Comparison of ENCODE assay signal across 8 cellular contexts in the genomic region with DNA sequence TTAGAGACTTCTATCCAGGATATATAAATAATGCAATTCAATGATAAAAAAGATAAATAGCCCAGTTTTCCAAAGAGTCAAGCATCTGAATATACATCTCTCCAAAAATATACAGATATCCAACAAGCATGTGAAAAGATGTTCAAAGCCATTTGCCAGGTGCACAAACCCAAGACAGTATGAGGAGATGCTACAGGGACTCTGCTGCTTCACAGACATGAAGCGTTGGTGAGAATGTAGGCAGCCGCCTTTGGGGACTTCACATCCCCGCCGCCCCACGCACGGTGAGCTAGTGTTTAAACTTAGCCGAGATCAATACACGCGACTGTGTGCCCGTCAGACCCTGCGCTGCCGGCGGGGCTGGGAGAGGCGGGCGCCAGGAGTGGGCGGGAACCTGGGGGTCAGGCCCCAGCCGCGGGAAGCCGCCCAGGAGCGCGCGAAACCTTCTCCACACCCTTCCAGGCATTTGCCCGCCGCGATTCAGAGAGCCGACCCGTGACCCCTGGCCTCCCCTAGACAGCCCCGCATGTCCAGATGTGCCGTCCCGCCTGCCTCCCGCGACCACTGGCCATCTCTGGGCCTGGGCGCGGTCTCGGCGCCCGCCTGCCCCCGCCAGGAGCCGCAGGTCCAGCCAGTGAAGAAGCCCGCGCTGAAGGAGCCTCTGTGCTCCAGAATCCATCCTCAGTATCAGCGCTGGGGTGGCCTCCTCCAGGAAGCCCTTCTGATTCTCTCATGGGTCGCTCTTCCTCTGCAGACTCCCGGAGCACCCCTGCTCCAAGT. TPM values are rescaled to one million over a fixed set of nuclear protein-coding genes. Genes with fewer than 3 reads are reported as not detected.
DNase-seq lines count a peak whose midpoint lies in the region; ATAC-seq and TF ChIP-seq lines count a peak whose summit lies in the region.

No MANE protein-coding gene starts in this region.

- H3K4me1 Mint-ChIP-seq in dendritic cell treated with granulocyte-macrophage colony-stimulating factor and Interleukin-4, amounts not matched to agents 40 ng/mL and 50 ng/mL, for 4 days (ENCODE audit: low read depth), result peaks cover 55% of the 10 kb centered on the region
- peaks cover 9 to 71% (median 22%) of the 10 kb centered on the region in 4 donors for H3K4me1 Mint-ChIP-seq in naive thymus-derived CD8-positive, alpha-beta T cell

- no peaks in the 10 kb centered on the region for H3K9me3 Mint-ChIP-seq in dendritic cell treated with granulocyte-macrophage colony-stimulating factor and Interleukin-4, amounts not matched to agents 40 ng/mL and 50 ng/mL, for 4 days
- H3K9me3 Mint-ChIP-seq in naive thymus-derived CD8-positive, alpha-beta T cell, result no peaks in the 10 kb centered on the region

- POLR2A ChIA-PET in naive thymus-derived CD8-positive, alpha-beta T cell (lab: Charles Lee), result no interaction called here

- H3K27ac Mint-ChIP-seq in dendritic cell treated with granulocyte-macrophage colony-stimulating factor and Interleukin-4, amounts not matched to agents 40 ng/mL and 50 ng/mL, for 4 days, result peak overlapping the region; percentile 77
- H3K27ac Mint-ChIP-seq in naive thymus-derived CD8-positive, alpha-beta T cell, result peak overlapping the region in 3 of 10 donors; percentile 40 to 76 (median 72)

- no peaks in the 10 kb centered on the region for H3K36me3 ChIP-seq in Peyer's patch

- no peak for TF ChIP-seq POLR2A in Peyer's patch (IDR thresholded peaks at IDR 0.05)

- no peaks in the 10 kb centered on the region for H3K27me3 ChIP-seq in Peyer's patch

- intact Hi-C loops in dendritic cell treated with granulocyte-macrophage colony-stimulating factor and Interleukin-4, amounts not matched to agents 40 ng/mL and 50 ng/mL, for 4 days (cut with micrococcal nuclease), result no loop called here

- no peaks in the 10 kb centered on the region for H3K9me3 ChIP-seq in Peyer's patch

- peak overlapping the region in 3 of 4 donors; percentile 58 to 91 (median 67) for H3K27ac ChIP-seq in Peyer's patch

- peak overlapping the region; percentile 87 for H3K4me3 Mint-ChIP-seq in dendritic cell treated with granulocyte-macrophage colony-stimulating factor and Interleukin-4, amounts not matched to agents 40 ng/mL and 50 ng/mL, for 4 days
- H3K4me3 Mint-ChIP-seq in naive thymus-derived CD8-positive, alpha-beta T cell, result peak overlapping the region; percentile 76 to 95 (median 88)

- peak; percentile 44 for DNase-seq in stimulated activated CD4-positive, alpha-beta T cell treated with anti-CD3 and anti-CD28 coated beads, Interleukin-15, amount 100 ng/mL, for 24 hours
- no peak for DNase-seq in stimulated activated CD4-positive, alpha-beta T cell treated with anti-CD3 and anti-CD28 coated beads, Interleukin-12 subunit alpha, Interleukin-12 subunit beta, amount 100 ng/mL, for 4 hours
- DNase-seq in Peyer's patch (peak; percentile 54 to 61 (median 61)), H4 (ENCODE audit: low spot score) (no peak), MV-4-11 (lab: John Stamatoyannopoulos, UW) (no peak)
- peak in 6 of 10 donors; percentile 10 to 37 (median 29) for DNase-seq in naive thymus-derived CD8-positive, alpha-beta T cell

- no peak for TF ChIP-seq CTCF in Peyer's patch (IDR thresholded peaks at IDR 0.05)

- H3K27me3 Mint-ChIP-seq in dendritic cell treated with granulocyte-macrophage colony-stimulating factor and Interleukin-4, amounts not matched to agents 40 ng/mL and 50 ng/mL, for 4 days, result peaks cover 16% of the 10 kb centered on the region
- H3K27me3 Mint-ChIP-seq in naive thymus-derived CD8-positive, alpha-beta T cell, result peaks cover 8 to 51% (median 30%) of the 10 kb centered on the region in 5 donors

- peak overlapping the region; percentile 52 to 63 (median 60) for H3K4me3 ChIP-seq in Peyer's patch

- H3K4me1 ChIP-seq in Peyer's patch, result peaks cover 0 to 21% (median 4%) of the 10 kb centered on the region in 4 donors

- peaks cover 36% of the 10 kb centered on the region for H3K36me3 Mint-ChIP-seq in dendritic cell treated with granulocyte-macrophage colony-stimulating factor and Interleukin-4, amounts not matched to agents 40 ng/mL and 50 ng/mL, for 4 days (ENCODE audit: low read depth)
- H3K36me3 Mint-ChIP-seq in naive thymus-derived CD8-positive, alpha-beta T cell, result no peaks in the 10 kb centered on the region

- ATAC-seq in HG02943 (IDR thresholded peaks at IDR 0.05; ENCODE audit: low read depth, unreplicated experiment), result peak; percentile 43
- ATAC-seq in naive thymus-derived CD8-positive, alpha-beta T cell, result peak; percentile 69 to 74

RNA-seq across cellular contexts. Expression of a gene that starts 0.8 kb away (rescaled TPM):
- total RNA-seq in Peyer's patch, result 100 to 1,000 TPM in 1 of 4 donors, 10 to 100 TPM in 3; 24.0 to 187 (median 31.6) TPM
- total RNA-seq in naive thymus-derived CD8-positive, alpha-beta T cell, result 10 to 100 TPM; 11.2 to 12.7 TPM
- polyA plus RNA-seq in naive thymus-derived CD8-positive, alpha-beta T cell, result 1 to 10 TPM in 1 of 3 donors, under 1 TPM in 2; 0.29 to 1.8 (median 0.31) TPM
- total RNA-seq in H4 (2014; rRNA removed; shearing (Covaris generic)), result 0.60 TPM in 1 of 2 replicates, not detected in the other

RNA-seq across cellular contexts. Expression of a gene that starts 57.8 kb away (rescaled TPM):
- total RNA-seq in Peyer's patch, result not detected
- under 1 TPM in 1 of 2 experiments, not detected in 1; 0.29 TPM for total RNA-seq in naive thymus-derived CD8-positive, alpha-beta T cell
- under 1 TPM in 1 of 3 donors, not detected in 2; 0.15 TPM for polyA plus RNA-seq in naive thymus-derived CD8-positive, alpha-beta T cell
- total RNA-seq in H4 (2014; rRNA removed; shearing (Covaris generic)), result not detected in 2 replicates

Comparison
In these comparisons a context has a peak if more than half of its experiments do, and no peak if none do; other contexts are left out.
1. DNase-seq: peak in stimulated activated CD4-positive, alpha-beta T cell treated with anti-CD3 and anti-CD28 coated beads, Interleukin-15, amount 100 ng/mL, for 24 hours (single experiment), Peyer's patch (3 of 3) and naive thymus-derived CD8-positive, alpha-beta T cell (6 of 10); none in stimulated activated CD4-positive, alpha-beta T cell treated with anti-CD3 and anti-CD28 coated beads, Interleukin-12 subunit alpha, Interleukin-12 subunit beta, amount 100 ng/mL, for 4 hours (single experiment), H4 (single experiment) and MV-4-11 (single experiment).